Comparison of ENCODE assay signal across 17 cellular contexts in genomic region chr10:43854042-43854441, GRCh38.
A peak's percentile ranks its signal among the peaks of the same experiment; 100 is the strongest.
DNase-seq lines count a peak whose midpoint lies in the region; ATAC-seq and TF ChIP-seq lines count a peak whose summit lies in the region.
"Had no signal": no experiment of that assay in that cellular context is flagged by ENCODE, and none has a peak within 500 bp of the region (broad histone marks: within the 10 kb centered on the region; RNA-seq: fewer than 3 reads in every experiment).

No MANE protein-coding gene starts in this region.

- no peaks in the 10 kb centered on the region for H3K79me2 ChIP-seq in HCT116 (ENCODE audit: insufficient read depth, low read length)

- H3K36me3 ChIP-seq in HCT116 (ENCODE audit: control insufficient read depth in 1 of 2, insufficient read depth in 2 of 2, low read length in 2 of 2) (no peaks in the 10 kb centered on the region; a peak in 1 of 4 replicates), esophagus squamous epithelium (no peaks in the 10 kb centered on the region)
- H3K36me3 ChIP-seq: neural progenitor cell, upper lobe of right lung had no signal

- H4K20me1 ChIP-seq in HCT116 (ENCODE audit: insufficient read depth), result no peaks in the 10 kb centered on the region

- CTCF ChIA-PET in HCT116 (lab: Charles Lee), result no interaction called here

- H3K4me3 ChIP-seq in HCT116 (replicated peaks in 1 of 2; ENCODE audit: low read depth in 1 of 2, low read length in 2 of 2) (no peak overlapping the region), esophagus squamous epithelium (no peak overlapping the region)
- H3K4me3 ChIP-seq: neural progenitor cell, upper lobe of right lung had no signal

- POLR2A ChIA-PET in HCT116 (lab: Charles Lee), result no interaction called here

- TF ChIP-seq RAD21 in HCT116 (IDR thresholded peaks at IDR 0.05; ENCODE audit: low read depth), result no peak

- no peaks in the 10 kb centered on the region for H3K36me3 Mint-ChIP-seq in glutamatergic neuron (ENCODE audit: unreplicated experiment)
- H3K36me3 Mint-ChIP-seq: neural progenitor cell had no signal

- intact Hi-C loops in HCT116 (cut with micrococcal nuclease), result no loop called here
- intact Hi-C loops in esophagus squamous epithelium (cut with DNase I), result no loop called here

- no TSS peak for BruUV-seq in HCT116 (replicated peaks; lab: Mats Ljungman, UMichigan)

- TF ChIP-seq CTCF in HCT116 (IDR thresholded peaks at IDR 0.05 in 2 of 3, conservative IDR thresholded peaks at IDR 0.05 in 1 of 3; ENCODE audit: borderline replicate concordance in 1 of 3, insufficient read depth in 1 of 3, low read depth in 2 of 3, low read length in 2 of 3), result no peak
- TF ChIP-seq CTCF in glutamatergic neuron (IDR thresholded peaks at IDR 0.05; ENCODE audit: partially characterized antibody, unreplicated experiment), result no peak
- no peak for TF ChIP-seq CTCF in esophagus squamous epithelium (IDR thresholded peaks at IDR 0.05)

- H3K27ac Mint-ChIP-seq in glutamatergic neuron (ENCODE audit: unreplicated experiment), result peak overlapping the region; percentile 12
- H3K27ac Mint-ChIP-seq: activated T-cell treated with anti-CD3 and anti-CD28 coated beads, Interleukin-2, amount 50 U/mL, for 72 hours; neural progenitor cell had no signal

- peak overlapping the region; percentile 45 for H3K4me2 ChIP-seq in HCT116 (ENCODE audit: low read length)
- H3K4me2 ChIP-seq: neural progenitor cell, SK-N-SH had no signal

- RAD21 ChIA-PET in HCT116 (lab: Charles Lee; ENCODE audit: low non-redundant PET in 1 of 2, low total read pairs in 2 of 2, uncharacterized antibody in 2 of 2, unreplicated experiment in 2 of 2), result no interaction called here

- no peak overlapping the region for H3K9ac ChIP-seq in HCT116 (ENCODE audit: low read length)
- H3K9ac ChIP-seq: neural progenitor cell, SK-N-SH had no signal

- peak; percentile 76 for ATAC-seq in HCT116
- ATAC-seq: activated T-cell treated with anti-CD3 and anti-CD28 coated beads, Interleukin-2, amount 50 U/mL, for 72 hours; left colon; upper lobe of right lung had no signal

- peak; percentile 85 for DNase-seq in A172 (ENCODE audit: low spot score)
- peak; percentile 35 for DNase-seq in HCT116 (ENCODE audit: low read depth, low spot score)
- peak; percentile 48 for DNase-seq in amniotic stem cell (lab: John Stamatoyannopoulos, UW)
- no peak for DNase-seq in glutamatergic neuron
- DNase-seq in NCI-H524 (lab: John Stamatoyannopoulos, UW), result no peak
- DNase-seq in NCI-H446 (lab: John Stamatoyannopoulos, UW), result no peak
- no peak for DNase-seq in G401 (ENCODE audit: low spot score)
- DNase-seq in esophagus squamous epithelium (lab: John Stamatoyannopoulos, UW), result no peak
- DNase-seq: activated CD4-positive, CD25-positive, alpha-beta regulatory T cell treated with anti-CD3 and anti-CD28 coated beads, Interleukin-2, amount 50 U/mL, for 72 hours; activated T-cell treated with anti-CD3 and anti-CD28 coated beads, Interleukin-2, amount 50 U/mL, for 72 hours; caudate nucleus; GDM1; left colon; NCI-H526; SK-N-SH; upper lobe of right lung had no signal

- in situ Hi-C loops in G401 (cut with HindIII; ENCODE audit: low sequenced_read_pairs), result no loop called here

- peaks cover 13% of the 10 kb centered on the region for H3K27me3 Mint-ChIP-seq in glutamatergic neuron (ENCODE audit: unreplicated experiment)

- WGBS in esophagus squamous epithelium, 2 donors, result 66 to 79% methylated on average over 9 of the region's 9 CpGs

- H3K4me1 ChIP-seq in HCT116 (ENCODE audit: control insufficient read depth in 1 of 2, insufficient read depth in 2 of 2, low read length in 2 of 2), result peaks cover 8 to 14% of the 10 kb centered on the region in 2 experiments
- H3K4me1 ChIP-seq in esophagus squamous epithelium, result no peaks in the 10 kb centered on the region
- H3K4me1 ChIP-seq: neural progenitor cell, upper lobe of right lung had no signal

- H2AFZ ChIP-seq in HCT116 (ENCODE audit: low read depth, low read length, poor library complexity, severe bottlenecking), result peak overlapping the region; percentile 2

- no peak overlapping the region for H3K4me3 Mint-ChIP-seq in glutamatergic neuron (ENCODE audit: unreplicated experiment)
- H3K4me3 Mint-ChIP-seq: activated T-cell treated with anti-CD3 and anti-CD28 coated beads, Interleukin-2, amount 50 U/mL, for 72 hours; neural progenitor cell had no signal

- H3K27ac ChIP-seq in HCT116 (ENCODE audit: low read depth, low read length), result no peak overlapping the region
- peak overlapping the region in 1 of 4 donors; percentile 5 for H3K27ac ChIP-seq in esophagus squamous epithelium
- H3K27ac ChIP-seq: neural progenitor cell, upper lobe of right lung had no signal

- H3K4me1 Mint-ChIP-seq in glutamatergic neuron (ENCODE audit: low read depth, unreplicated experiment), result peaks cover 43% of the 10 kb centered on the region
- H3K4me1 Mint-ChIP-seq: neural progenitor cell had no signal

- no peaks in the 10 kb centered on the region for H3K9me3 ChIP-seq in HCT116 (ENCODE audit: control insufficient read depth in 1 of 2, insufficient read depth in 1 of 2, low read depth in 1 of 2, low read length in 2 of 2)
- no peaks in the 10 kb centered on the region for H3K9me3 ChIP-seq in esophagus squamous epithelium
- H3K9me3 ChIP-seq: SK-N-SH, upper lobe of right lung had no signal

- H3K9me2 ChIP-seq in HCT116 (ENCODE audit: insufficient read depth), result no peaks in the 10 kb centered on the region
- H3K9me2 ChIP-seq: SK-N-SH had no signal

- H3K27me3 ChIP-seq in HCT116 (ENCODE audit: insufficient read depth, low read length) (no peaks in the 10 kb centered on the region; the same call in 1 of the 2 replicates), esophagus squamous epithelium (no peaks in the 10 kb centered on the region)
- H3K27me3 ChIP-seq: neural progenitor cell, upper lobe of right lung had no signal

- TF ChIP-seq POLR2A in HCT116 (IDR thresholded peaks at IDR 0.05; ENCODE audit: borderline replicate concordance, extremely low read depth, insufficient read depth, insufficient read length) (no peak), esophagus squamous epithelium (IDR thresholded peaks at IDR 0.05) (no peak)

- no peaks in the 10 kb centered on the region for H3K9me3 Mint-ChIP-seq in glutamatergic neuron (ENCODE audit: unreplicated experiment)
- H3K9me3 Mint-ChIP-seq: activated T-cell treated with anti-CD3 and anti-CD28 coated beads, Interleukin-2, amount 50 U/mL, for 72 hours; neural progenitor cell had no signal

TF ChIP-seq in HCT116, 20 proteins besides CTCF, POLR2A, EP300 and RAD21:
- TF ChIP-seq ATF3 (IDR thresholded peaks at IDR 0.05), result no peak
- peak; percentile 63 for TF ChIP-seq SP1 (IDR thresholded peaks at IDR 0.05; ENCODE audit: low read depth)
- TF ChIP-seq ZFX (IDR thresholded peaks at IDR 0.05), result no peak
- no peak for TF ChIP-seq SRF (IDR thresholded peaks at IDR 0.05; ENCODE audit: low read depth)
- TF ChIP-seq EGR1 (IDR thresholded peaks at IDR 0.05; ENCODE audit: low read depth), result no peak
- peak; percentile 41; the same call in 1 of the 2 replicates for TF ChIP-seq CBX3 (IDR thresholded peaks at IDR 0.05; ENCODE audit: low read depth)
- TF ChIP-seq JUND (IDR thresholded peaks at IDR 0.05), result peak; percentile 42
- no peak for TF ChIP-seq SIN3A (IDR thresholded peaks at IDR 0.05; ENCODE audit: low read depth)
- TF ChIP-seq, protein P1, sequence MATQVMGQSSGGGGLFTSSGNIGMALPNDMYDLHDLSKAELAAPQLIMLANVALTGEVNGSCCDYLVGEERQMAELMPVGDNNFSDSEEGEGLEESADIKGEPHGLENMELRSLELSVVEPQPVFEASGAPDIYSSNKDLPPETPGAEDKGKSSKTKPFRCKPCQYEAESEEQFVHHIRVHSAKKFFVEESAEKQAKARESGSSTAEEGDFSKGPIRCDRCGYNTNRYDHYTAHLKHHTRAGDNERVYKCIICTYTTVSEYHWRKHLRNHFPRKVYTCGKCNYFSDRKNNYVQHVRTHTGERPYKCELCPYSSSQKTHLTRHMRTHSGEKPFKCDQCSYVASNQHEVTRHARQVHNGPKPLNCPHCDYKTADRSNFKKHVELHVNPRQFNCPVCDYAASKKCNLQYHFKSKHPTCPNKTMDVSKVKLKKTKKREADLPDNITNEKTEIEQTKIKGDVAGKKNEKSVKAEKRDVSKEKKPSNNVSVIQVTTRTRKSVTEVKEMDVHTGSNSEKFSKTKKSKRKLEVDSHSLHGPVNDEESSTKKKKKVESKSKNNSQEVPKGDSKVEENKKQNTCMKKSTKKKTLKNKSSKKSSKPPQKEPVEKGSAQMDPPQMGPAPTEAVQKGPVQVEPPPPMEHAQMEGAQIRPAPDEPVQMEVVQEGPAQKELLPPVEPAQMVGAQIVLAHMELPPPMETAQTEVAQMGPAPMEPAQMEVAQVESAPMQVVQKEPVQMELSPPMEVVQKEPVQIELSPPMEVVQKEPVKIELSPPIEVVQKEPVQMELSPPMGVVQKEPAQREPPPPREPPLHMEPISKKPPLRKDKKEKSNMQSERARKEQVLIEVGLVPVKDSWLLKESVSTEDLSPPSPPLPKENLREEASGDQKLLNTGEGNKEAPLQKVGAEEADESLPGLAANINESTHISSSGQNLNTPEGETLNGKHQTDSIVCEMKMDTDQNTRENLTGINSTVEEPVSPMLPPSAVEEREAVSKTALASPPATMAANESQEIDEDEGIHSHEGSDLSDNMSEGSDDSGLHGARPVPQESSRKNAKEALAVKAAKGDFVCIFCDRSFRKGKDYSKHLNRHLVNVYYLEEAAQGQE (IDR thresholded peaks at IDR 0.05; ENCODE audit: low read depth), result no peak
- no peak for TF ChIP-seq ZNF274 (IDR thresholded peaks at IDR 0.05; ENCODE audit: low read depth, low read length)
- TF ChIP-seq POLR2AphosphoS5 (IDR thresholded peaks at IDR 0.05; ENCODE audit: low read depth, low read length), result no peak
- TF ChIP-seq, protein P2, sequence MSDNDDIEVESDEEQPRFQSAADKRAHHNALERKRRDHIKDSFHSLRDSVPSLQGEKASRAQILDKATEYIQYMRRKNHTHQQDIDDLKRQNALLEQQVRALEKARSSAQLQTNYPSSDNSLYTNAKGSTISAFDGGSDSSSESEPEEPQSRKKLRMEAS (IDR thresholded peaks at IDR 0.05), result peak; percentile 35; the same call in 1 of the 2 replicates

Comparison
In these comparisons a context has a peak if more than half of its experiments do, and no peak if none do; other contexts are left out.
1. DNase-seq: peak in A172 (single experiment), HCT116 (single experiment) and amniotic stem cell (single experiment); none in glutamatergic neuron (single experiment), NCI-H524 (0 of 2), NCI-H446 (0 of 2), G401 (single experiment) and esophagus squamous epithelium (single experiment).